In the genomic region with DNA sequence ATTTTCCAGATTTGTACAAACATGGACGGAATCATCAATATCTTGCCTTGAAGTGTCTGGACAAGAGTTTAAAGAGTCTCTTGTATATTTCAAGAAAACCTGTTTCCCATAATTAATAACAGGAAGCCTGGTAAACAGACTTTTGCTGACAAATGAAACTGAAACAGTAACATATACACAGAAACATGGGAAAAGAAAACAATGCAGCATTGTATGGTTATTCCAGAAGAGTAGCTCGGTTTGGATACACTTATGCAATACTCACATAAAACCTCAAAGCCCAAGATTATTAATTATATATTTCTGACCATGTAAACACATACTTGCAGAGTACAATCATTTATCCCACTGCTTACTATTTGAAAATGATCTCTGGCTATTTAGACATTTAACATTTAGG, we compare ENCODE assay signal across 18 cellular contexts.
A peak's percentile ranks its signal among the peaks of the same experiment; 100 is the strongest.
DNase-seq lines count a peak whose midpoint lies in the region; ATAC-seq, FAIRE-seq and TF ChIP-seq lines count a peak whose summit lies in the region.
"Had no signal": no experiment of that assay in that cellular context is flagged by ENCODE, and none has a peak within 500 bp of the region (broad histone marks: within the 10 kb centered on the region; RNA-seq: fewer than 3 reads in every experiment).

No MANE protein-coding gene starts in this region.

- FAIRE-seq in astrocyte (lab: Jason Lieb, UNC), result no peak
- FAIRE-seq: A204.1, H1, HTR-8/SVneo, urothelium cell line had no signal

- peaks cover 83% of the 10 kb centered on the region for H4K20me1 ChIP-seq in astrocyte (ENCODE audit: insufficient read depth, low read length)

- ATAC-seq in heart left ventricle, result no peak
- no peak for ATAC-seq in Right ventricle myocardium superior (ENCODE audit: poor library complexity)
- ATAC-seq in HG03521 (IDR thresholded peaks at IDR 0.05; ENCODE audit: unreplicated experiment), result no peak

- intact Hi-C loops in heart left ventricle (cut with DNase I), result no loop called here
- intact Hi-C loops in Right ventricle myocardium superior (cut with DNase I), result no loop called here

- H3K36me3 Mint-ChIP-seq in astrocyte (ENCODE audit: low read depth, unreplicated experiment), result peaks cover 6% of the 10 kb centered on the region

- no peak overlapping the region for H3K9ac ChIP-seq in astrocyte (ENCODE audit: low read length)
- H3K9ac ChIP-seq: parathyroid adenoma had no signal

- H3K79me2 ChIP-seq in astrocyte (ENCODE audit: insufficient read depth, low read length), result peaks cover 100% of the 10 kb centered on the region
- H3K79me2 ChIP-seq: parathyroid adenoma had no signal

- peaks cover 42% of the 10 kb centered on the region for H3K4me1 Mint-ChIP-seq in astrocyte (ENCODE audit: low read depth, unreplicated experiment)

- H3K27ac Mint-ChIP-seq in astrocyte (ENCODE audit: unreplicated experiment), result no peak overlapping the region
- H3K27ac Mint-ChIP-seq: activated B cell treated with CpG ODN at 0.5 μM for 24 hours; activated naive CD8-positive, alpha-beta T cell treated with anti-CD3 and anti-CD28 coated beads for 36 hours had no signal

- no peaks in the 10 kb centered on the region for H3K27me3 Mint-ChIP-seq in astrocyte (ENCODE audit: low read depth, unreplicated experiment)
- H3K27me3 Mint-ChIP-seq: activated B cell treated with CpG ODN at 0.5 μM for 24 hours; activated naive CD8-positive, alpha-beta T cell treated with anti-CD3 and anti-CD28 coated beads for 36 hours had no signal

- TF ChIP-seq POLR2A in heart left ventricle (IDR thresholded peaks at IDR 0.05), result no peak

- TF ChIP-seq CTCF in heart left ventricle (IDR thresholded peaks at IDR 0.05) (no peak), astrocyte (IDR thresholded peaks at IDR 0.05; ENCODE audit: insufficient read depth, low read depth, low read length) (no peak)

- 53 to 57% (median 55%) methylated on average over 2 of the region's 2 CpGs for WGBS in heart left ventricle, 4 donors

- no peak overlapping the region for H3K4me3 Mint-ChIP-seq in astrocyte (ENCODE audit: unreplicated experiment)
- H3K4me3 Mint-ChIP-seq: activated B cell treated with CpG ODN at 0.5 μM for 24 hours; activated naive CD8-positive, alpha-beta T cell treated with anti-CD3 and anti-CD28 coated beads for 36 hours had no signal

- H3K36me3 ChIP-seq in heart left ventricle, result peaks cover 0 to 13% (median 9%) of the 10 kb centered on the region in 9 donors
- H3K36me3 ChIP-seq in astrocyte (ENCODE audit: insufficient read depth, low read length), result peaks cover 33% of the 10 kb centered on the region

- H3K4me1 ChIP-seq in heart left ventricle (peaks cover 0 to 53% (median 23%) of the 10 kb centered on the region in 12 donors), astrocyte (ENCODE audit: insufficient read depth, low read length) (peaks cover 15% of the 10 kb centered on the region)
- H3K4me1 ChIP-seq: parathyroid adenoma had no signal

- DNase-seq in heart left ventricle (no peak), Right ventricle myocardium superior (no peak), astrocyte (ENCODE audit: low read depth) (peak; percentile 52), foreskin melanocyte (peak; percentile 72), substantia nigra (lab: John Stamatoyannopoulos, UW) (no peak), DMS153 (lab: John Stamatoyannopoulos, UW) (no peak)
- no peak for DNase-seq in effector CD4-positive, alpha-beta T cell
- DNase-seq: activated B cell treated with CpG ODN at 0.5 μM for 24 hours; activated naive CD8-positive, alpha-beta T cell treated with anti-CD3 and anti-CD28 coated beads for 36 hours; DMS53; mesendoderm; NCI-H146 had no signal

- H3K9me3 ChIP-seq in heart left ventricle, result no peaks in the 10 kb centered on the region
- no peaks in the 10 kb centered on the region for H3K9me3 ChIP-seq in astrocyte (ENCODE audit: insufficient read depth, low read depth, low read length)

- no peak overlapping the region for H2AFZ ChIP-seq in astrocyte (ENCODE audit: low read depth, low read length)
- H2AFZ ChIP-seq: parathyroid adenoma had no signal

- no peak overlapping the region for H3K4me3 ChIP-seq in heart left ventricle
- H3K4me3 ChIP-seq in astrocyte (ENCODE audit: insufficient read depth, low read depth, low read length), result no peak overlapping the region

- H3K27ac ChIP-seq in heart left ventricle, result peak overlapping the region in 7 of 12 donors; percentile 3 to 73 (median 19)
- H3K27ac ChIP-seq in astrocyte (ENCODE audit: low read depth, low read length), result no peak overlapping the region
- H3K27ac ChIP-seq in substantia nigra (ENCODE audit: low read depth, low read length, poor library complexity, severe bottlenecking), result peak overlapping the region; percentile 40
- H3K27ac ChIP-seq: parathyroid adenoma had no signal

- peak overlapping the region; percentile 14 for H3K4me2 ChIP-seq in astrocyte (ENCODE audit: low read length)

- no peaks in the 10 kb centered on the region for H3K27me3 ChIP-seq in heart left ventricle
- no peaks in the 10 kb centered on the region for H3K27me3 ChIP-seq in astrocyte (ENCODE audit: insufficient read depth, low read length)

- H3K9me3 Mint-ChIP-seq in astrocyte (ENCODE audit: unreplicated experiment), result no peaks in the 10 kb centered on the region
- H3K9me3 Mint-ChIP-seq: activated B cell treated with CpG ODN at 0.5 μM for 24 hours; activated naive CD8-positive, alpha-beta T cell treated with anti-CD3 and anti-CD28 coated beads for 36 hours had no signal

Comparison
In these comparisons a context has a peak if more than half of its experiments do, and no peak if none do; other contexts are left out.
1. DNase-seq: peak in astrocyte (single experiment) and foreskin melanocyte (single experiment); none in heart left ventricle (0 of 5), Right ventricle myocardium superior (single experiment), substantia nigra (0 of 49), effector CD4-positive, alpha-beta T cell (single experiment) and DMS153 (single experiment).